ENCODE assay signal across 17 cellular contexts in the genomic region with DNA sequence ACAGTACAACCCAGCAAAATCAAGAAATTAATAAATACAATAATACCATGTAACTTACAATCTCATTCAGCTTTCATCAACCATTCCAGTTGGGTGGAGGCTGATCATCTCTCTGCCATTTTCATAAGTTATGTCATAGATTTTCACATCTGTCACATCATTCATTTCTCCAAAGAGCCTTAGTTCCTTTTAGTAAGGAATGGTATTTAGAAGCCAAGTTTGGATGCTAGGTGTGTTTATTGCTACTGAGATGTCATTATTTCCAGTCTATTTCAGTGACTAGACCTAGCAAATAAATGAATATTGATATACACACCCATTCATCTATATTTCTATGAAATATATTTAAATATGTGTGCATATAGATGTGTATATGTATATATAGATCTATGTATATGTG. TPM values are rescaled to one million over a fixed set of nuclear protein-coding genes. Genes with fewer than 3 reads are reported as not detected.
A peak's percentile ranks its signal among the peaks of the same experiment; 100 is the strongest.
DNase-seq lines count a peak whose midpoint lies in the region; ATAC-seq and TF ChIP-seq lines count a peak whose summit lies in the region.
"Had no signal": no experiment of that assay in that cellular context is flagged by ENCODE, and none has a peak within 500 bp of the region (broad histone marks: within the 10 kb centered on the region; RNA-seq: fewer than 3 reads in every experiment).

No MANE protein-coding gene starts in this region.

- H3K27ac ChIP-seq in HEK293 (ENCODE audit: extremely low read depth, low read depth, low read length) = no peak overlapping the region
- peak overlapping the region; percentile 57 for H3K27ac ChIP-seq in neutrophil
- H3K27ac ChIP-seq in esophagus muscularis mucosa (replicated peaks in 1 of 4) = no peak overlapping the region
- H3K27ac ChIP-seq: hepatocyte had no signal

- CTCF ChIA-PET in activated CD4-positive, alpha-beta memory T cell treated with anti-CD3 and anti-CD28 coated beads, Interleukin-2, amount 10 ng/mL, durations not matched to agents 7 days and 5 days (lab: Charles Lee) = no interaction called here
- CTCF ChIA-PET in activated CD4-positive, alpha-beta memory T cell treated with anti-CD3 and anti-CD28 coated beads for 36 hours (lab: Charles Lee) = no interaction called here
- CTCF ChIA-PET in HEK293 (lab: Yijun Ruan, JAX) = interaction anchor here (1.2 kb wide), 1 partner anchor 91 kb away, joined by 3 read pairs; no protein-coding TSS in a partner anchor

- H3K36me3 ChIP-seq in HEK293 (ENCODE audit: control insufficient read depth in 2 of 2, insufficient read depth in 1 of 2, low read length in 2 of 2) (peaks cover 15 to 29% of the 10 kb centered on the region in 2 experiments), neutrophil (peaks cover 1% of the 10 kb centered on the region), esophagus muscularis mucosa (peaks cover 0 to 2% (median under 1%) of the 10 kb centered on the region in 4 donors)

- H3K9me3 ChIP-seq in HEK293 (ENCODE audit: control insufficient read depth, insufficient read depth, low read depth, low read length) (no peaks in the 10 kb centered on the region), neutrophil (no peaks in the 10 kb centered on the region), esophagus muscularis mucosa (no peaks in the 10 kb centered on the region)

- H3K27ac Mint-ChIP-seq in activated CD4-positive, alpha-beta memory T cell treated with anti-CD3 and anti-CD28 coated beads, Interleukin-2, amount 10 ng/mL, durations not matched to agents 7 days and 5 days = no peak overlapping the region
- no peak overlapping the region for H3K27ac Mint-ChIP-seq in activated CD4-positive, alpha-beta memory T cell treated with anti-CD3 and anti-CD28 coated beads for 36 hours
- H3K27ac Mint-ChIP-seq in activated naive CD8-positive, alpha-beta T cell treated with anti-CD3 and anti-CD28 coated beads, Interleukin-2, amount 10 ng/mL, durations not matched to agents 7 days and 5 days = no peak overlapping the region

- peaks cover 40% of the 10 kb centered on the region for H3K36me3 Mint-ChIP-seq in activated CD4-positive, alpha-beta memory T cell treated with anti-CD3 and anti-CD28 coated beads, Interleukin-2, amount 10 ng/mL, durations not matched to agents 7 days and 5 days (ENCODE audit: low read depth)
- peaks cover 24% of the 10 kb centered on the region for H3K36me3 Mint-ChIP-seq in activated CD4-positive, alpha-beta memory T cell treated with anti-CD3 and anti-CD28 coated beads for 36 hours
- H3K36me3 Mint-ChIP-seq in activated naive CD8-positive, alpha-beta T cell treated with anti-CD3 and anti-CD28 coated beads, Interleukin-2, amount 10 ng/mL, durations not matched to agents 7 days and 5 days = peaks cover 25% of the 10 kb centered on the region

- no peak for ATAC-seq in activated naive CD8-positive, alpha-beta T cell treated with anti-CD3 and anti-CD28 coated beads, Interleukin-2, amount 10 ng/mL, durations not matched to agents 7 days and 5 days (ENCODE audit: low read depth)
- ATAC-seq in GM18498 (IDR thresholded peaks at IDR 0.05; ENCODE audit: unreplicated experiment) = no peak
- ATAC-seq: T-cell had no signal

- no peak for TF ChIP-seq EP300 in esophagus muscularis mucosa (IDR thresholded peaks at IDR 0.05)

- TF ChIP-seq CTCF in HEK293 (tag by site-specific recombination; IDR thresholded peaks at IDR 0.05) (no peak), neutrophil (IDR thresholded peaks at IDR 0.05) (no peak), esophagus muscularis mucosa (IDR thresholded peaks at IDR 0.05) (no peak)

- TF ChIP-seq POLR2A in esophagus muscularis mucosa (IDR thresholded peaks at IDR 0.05; ENCODE audit: low read depth) = no peak

- peaks cover 48% of the 10 kb centered on the region for H3K4me1 Mint-ChIP-seq in activated CD4-positive, alpha-beta memory T cell treated with anti-CD3 and anti-CD28 coated beads, Interleukin-2, amount 10 ng/mL, durations not matched to agents 7 days and 5 days
- peaks cover 42% of the 10 kb centered on the region for H3K4me1 Mint-ChIP-seq in activated CD4-positive, alpha-beta memory T cell treated with anti-CD3 and anti-CD28 coated beads for 36 hours (ENCODE audit: low read depth)
- peaks cover 40% of the 10 kb centered on the region for H3K4me1 Mint-ChIP-seq in activated naive CD8-positive, alpha-beta T cell treated with anti-CD3 and anti-CD28 coated beads, Interleukin-2, amount 10 ng/mL, durations not matched to agents 7 days and 5 days

- H3K4me1 ChIP-seq in HEK293 (ENCODE audit: control insufficient read depth, insufficient read depth, low read length) = peaks cover 2% of the 10 kb centered on the region; the same call in 1 of the 2 replicates
- H3K4me1 ChIP-seq in neutrophil (ENCODE audit: control insufficient read depth in 1 of 2, insufficient read depth in 1 of 2, low read depth in 1 of 2, low read length in 1 of 2) = peaks cover 20 to 30% of the 10 kb centered on the region in 2 experiments
- H3K4me1 ChIP-seq in esophagus muscularis mucosa = peaks cover 17 to 31% (median 24%) of the 10 kb centered on the region in 4 donors

- H3K9me3 Mint-ChIP-seq in activated CD4-positive, alpha-beta memory T cell treated with anti-CD3 and anti-CD28 coated beads, Interleukin-2, amount 10 ng/mL, durations not matched to agents 7 days and 5 days = peaks cover 4% of the 10 kb centered on the region
- no peaks in the 10 kb centered on the region for H3K9me3 Mint-ChIP-seq in activated CD4-positive, alpha-beta memory T cell treated with anti-CD3 and anti-CD28 coated beads for 36 hours
- H3K9me3 Mint-ChIP-seq in activated naive CD8-positive, alpha-beta T cell treated with anti-CD3 and anti-CD28 coated beads, Interleukin-2, amount 10 ng/mL, durations not matched to agents 7 days and 5 days = peaks cover 4% of the 10 kb centered on the region
- H3K9me3 Mint-ChIP-seq: T-cell had no signal

- H3K4me3 Mint-ChIP-seq in activated CD4-positive, alpha-beta memory T cell treated with anti-CD3 and anti-CD28 coated beads, Interleukin-2, amount 10 ng/mL, durations not matched to agents 7 days and 5 days = peak overlapping the region; percentile 6
- no peak overlapping the region for H3K4me3 Mint-ChIP-seq in activated CD4-positive, alpha-beta memory T cell treated with anti-CD3 and anti-CD28 coated beads for 36 hours
- H3K4me3 Mint-ChIP-seq in activated naive CD8-positive, alpha-beta T cell treated with anti-CD3 and anti-CD28 coated beads, Interleukin-2, amount 10 ng/mL, durations not matched to agents 7 days and 5 days = peak overlapping the region; percentile 17

- intact Hi-C loops in activated CD4-positive, alpha-beta memory T cell treated with anti-CD3 and anti-CD28 coated beads for 36 hours (cut with micrococcal nuclease) = loop anchor here (10.0 kb wide), 2 partner anchors 321 to 469 kb away; partner anchors contain the start of genes CSK, PML and STOML1
- intact Hi-C loops in esophagus muscularis mucosa (cut with DNase I) = loop anchor here (5.0 kb wide), 2 partner anchors 79 to 149 kb away; partner anchors contain the start of gene ARID3B

- H3K27me3 Mint-ChIP-seq in activated CD4-positive, alpha-beta memory T cell treated with anti-CD3 and anti-CD28 coated beads, Interleukin-2, amount 10 ng/mL, durations not matched to agents 7 days and 5 days = no peaks in the 10 kb centered on the region
- no peaks in the 10 kb centered on the region for H3K27me3 Mint-ChIP-seq in activated CD4-positive, alpha-beta memory T cell treated with anti-CD3 and anti-CD28 coated beads for 36 hours
- no peaks in the 10 kb centered on the region for H3K27me3 Mint-ChIP-seq in activated naive CD8-positive, alpha-beta T cell treated with anti-CD3 and anti-CD28 coated beads, Interleukin-2, amount 10 ng/mL, durations not matched to agents 7 days and 5 days
- H3K27me3 Mint-ChIP-seq: T-cell had no signal

- DNase-seq in activated CD4-positive, alpha-beta memory T cell treated with anti-CD3 and anti-CD28 coated beads, Interleukin-2, amount 10 ng/mL, durations not matched to agents 7 days and 5 days = no peak
- no peak for DNase-seq in activated CD4-positive, alpha-beta memory T cell treated with anti-CD3 and anti-CD28 coated beads for 36 hours
- DNase-seq in activated naive CD8-positive, alpha-beta T cell treated with anti-CD3 and anti-CD28 coated beads, Interleukin-2, amount 10 ng/mL, durations not matched to agents 7 days and 5 days = no peak
- no peak for DNase-seq in esophagus muscularis mucosa (ENCODE audit: extremely low spot score)
- no peak for DNase-seq in KG1 (lab: John Stamatoyannopoulos, UW)
- DNase-seq: activated CD4-positive, alpha-beta T cell treated with anti-CD3 and anti-CD28 coated beads, Interleukin-2, amount 50 U/mL, for 4 hours; C1 segment of cervical spinal cord; NCI-H1092 treated with DMSO at 0.1 percent for 48 hours; NCI-H510A; Right ventricle myocardium superior; stimulated activated CD4-positive, alpha-beta T cell treated with anti-CD3 and anti-CD28 coated beads, Interleukin-1b, Interleukin-23, amount 100 ng/mL, for 48 hours; T-cell had no signal

- H3K4me3 ChIP-seq in HEK293 (ENCODE audit: low read depth, low read length) (no peak overlapping the region), neutrophil (ENCODE audit: low read depth in 1 of 2, low read length in 1 of 2) (no peak overlapping the region), esophagus muscularis mucosa (no peak overlapping the region)
- H3K4me3 ChIP-seq: hepatocyte, lung had no signal

- POLR2A ChIA-PET in activated CD4-positive, alpha-beta memory T cell treated with anti-CD3 and anti-CD28 coated beads, Interleukin-2, amount 10 ng/mL, durations not matched to agents 7 days and 5 days (lab: Charles Lee) = no interaction called here
- POLR2A ChIA-PET in activated CD4-positive, alpha-beta memory T cell treated with anti-CD3 and anti-CD28 coated beads for 36 hours (lab: Charles Lee) = no interaction called here
- POLR2A ChIA-PET in HEK293 (lab: Yijun Ruan, JAX) = interaction anchor here (3.5 kb wide), 1 partner anchor 77 kb away, joined by 35 read pairs; the partner anchor contains the start of gene ARID3B
- POLR2A ChIA-PET in activated naive CD8-positive, alpha-beta T cell treated with anti-CD3 and anti-CD28 coated beads, Interleukin-2, amount 10 ng/mL, durations not matched to agents 7 days and 5 days (lab: Charles Lee) = no interaction called here

- H3K27me3 ChIP-seq in neutrophil (no peaks in the 10 kb centered on the region), esophagus muscularis mucosa (no peaks in the 10 kb centered on the region)
- H3K27me3 ChIP-seq: hepatocyte had no signal

RNA-seq across cellular contexts. Expression of gene UBL7, which starts 2.7 kb away (rescaled TPM):
- total RNA-seq in activated CD4-positive, alpha-beta memory T cell treated with anti-CD3 and anti-CD28 coated beads, Interleukin-2, amount 10 ng/mL, durations not matched to agents 7 days and 5 days = 10 to 100 TPM; 54.7 to 61.3 TPM
- total RNA-seq in activated CD4-positive, alpha-beta memory T cell treated with anti-CD3 and anti-CD28 coated beads for 36 hours = 10 to 100 TPM; 52.3 to 58.2 TPM
- 10 to 100 TPM; 55.3 to 63.2 TPM for total RNA-seq in activated naive CD8-positive, alpha-beta T cell treated with anti-CD3 and anti-CD28 coated beads, Interleukin-2, amount 10 ng/mL, durations not matched to agents 7 days and 5 days
- total RNA-seq in esophagus muscularis mucosa = 10 to 100 TPM; 52.7 to 69.7 (median 60.5) TPM

RNA-seq across cellular contexts. Expression of gene SEMA7A, which starts 29.9 kb away (rescaled TPM):
- 1 to 10 TPM; 3.8 to 4.3 TPM for total RNA-seq in activated CD4-positive, alpha-beta memory T cell treated with anti-CD3 and anti-CD28 coated beads, Interleukin-2, amount 10 ng/mL, durations not matched to agents 7 days and 5 days
- total RNA-seq in activated CD4-positive, alpha-beta memory T cell treated with anti-CD3 and anti-CD28 coated beads for 36 hours = 10 to 100 TPM; 65.9 to 68.4 TPM
- 10 to 100 TPM; 15.2 to 15.8 TPM for total RNA-seq in activated naive CD8-positive, alpha-beta T cell treated with anti-CD3 and anti-CD28 coated beads, Interleukin-2, amount 10 ng/mL, durations not matched to agents 7 days and 5 days
- 1 to 10 TPM; 1.2 to 4.1 (median 2.7) TPM for total RNA-seq in esophagus muscularis mucosa
